In genomic region chr13:107239213-107239612, GRCh38 we compare ENCODE assay signal across 36 cellular contexts.
"Had no signal": no experiment of that assay in that cellular context is flagged by ENCODE, and none has a peak within 500 bp of the region (broad histone marks: within the 10 kb centered on the region; RNA-seq: fewer than 3 reads in every experiment).

No MANE protein-coding gene starts in this region.

- H3K4me3 Mint-ChIP-seq: activated B cell treated with CpG ODN at 0.5 μM for 24 hours; activated CD4-positive, alpha-beta memory T cell treated with anti-CD3 and anti-CD28 coated beads for 36 hours; activated CD4-positive, alpha-beta T cell treated with anti-CD3 and anti-CD28 coated beads, Interleukin-2, amount 10 ng/mL, durations not matched to agents 24 days and 14 days; activated CD8-positive, alpha-beta T cell treated with anti-CD3 and anti-CD28 coated beads for 36 hours; activated naive CD4-positive, alpha-beta T cell treated with anti-CD3 and anti-CD28 coated beads for 36 hours; activated naive CD8-positive, alpha-beta T cell treated with anti-CD3 and anti-CD28 coated beads for 36 hours; activated T-cell treated with anti-CD3 and anti-CD28 coated beads, Interleukin-2, amount 50 U/mL, for 4 hours; activated T-cell treated with anti-CD3 and anti-CD28 coated beads, Interleukin-2, amount 50 U/mL, for 72 hours; activated T-helper 1 cell treated with anti-CD3 and anti-CD28 coated beads, Interleukin-12 subunit alpha, Interleukin-12 subunit beta, Interleukin-2, Interleukin-4 antibody, amounts not matched to agents 30 ng/mL and 10 ng/mL and 1 ng/mL, durations not matched to agents 14 hours and 24 hours and 36 hours; activated T-helper 17 cell treated with anti-CD3 and anti-CD28 coated beads, Interleukin-2, amount 50 U/mL, for 72 hours; T-helper 2 cell treated with Interferon-gamma antibody and Interleukin-4, amounts not matched to agents 5 μg/mL and 100 μg/mL, for 36 hours had no signal

- H3K4me3 ChIP-seq: adrenal gland, body of pancreas, breast epithelium had no signal

- H3K9me3 ChIP-seq: adrenal gland, body of pancreas, breast epithelium had no signal

- H3K27me3 Mint-ChIP-seq: activated B cell treated with CpG ODN at 0.5 μM for 24 hours; activated CD4-positive, alpha-beta memory T cell treated with anti-CD3 and anti-CD28 coated beads for 36 hours; activated CD4-positive, alpha-beta T cell treated with anti-CD3 and anti-CD28 coated beads, Interleukin-2, amount 10 ng/mL, durations not matched to agents 24 days and 14 days; activated CD8-positive, alpha-beta T cell treated with anti-CD3 and anti-CD28 coated beads for 36 hours; activated naive CD8-positive, alpha-beta T cell treated with anti-CD3 and anti-CD28 coated beads for 36 hours; activated T-helper 17 cell treated with anti-CD3 and anti-CD28 coated beads, Interleukin-2, amount 50 U/mL, for 72 hours had no signal

- H3K36me3 ChIP-seq: adrenal gland, brain microvascular endothelial cell, breast epithelium had no signal

- H3K36me3 Mint-ChIP-seq: activated CD4-positive, alpha-beta memory T cell treated with anti-CD3 and anti-CD28 coated beads for 36 hours; activated naive CD4-positive, alpha-beta T cell treated with anti-CD3 and anti-CD28 coated beads, Interleukin-2, amount 50 U/mL, for 72 hours; activated naive CD8-positive, alpha-beta T cell treated with anti-CD3 and anti-CD28 coated beads for 36 hours had no signal

- H3K27ac ChIP-seq: adrenal gland, body of pancreas, brain microvascular endothelial cell, breast epithelium, VCaP had no signal

- H3K4me1 Mint-ChIP-seq: activated B cell treated with CpG ODN at 0.5 μM for 24 hours; activated CD4-positive, alpha-beta T cell treated with anti-CD3 and anti-CD28 coated beads, Interleukin-2, amount 10 ng/mL, durations not matched to agents 24 days and 14 days; activated naive CD8-positive, alpha-beta T cell treated with anti-CD3 and anti-CD28 coated beads for 36 hours; activated T-helper 17 cell treated with anti-CD3 and anti-CD28 coated beads, Interleukin-2, amount 50 U/mL, for 72 hours had no signal

- H3K9me3 Mint-ChIP-seq: activated B cell treated with CpG ODN at 0.5 μM for 24 hours; activated CD4-positive, alpha-beta memory T cell treated with anti-CD3 and anti-CD28 coated beads for 36 hours; activated CD8-positive, alpha-beta T cell treated with anti-CD3 and anti-CD28 coated beads for 36 hours; activated naive CD4-positive, alpha-beta T cell treated with anti-CD3 and anti-CD28 coated beads for 36 hours; activated T-cell treated with anti-CD3 and anti-CD28 coated beads, Interleukin-2, amount 50 U/mL, for 4 hours; activated T-helper 1 cell treated with anti-CD3 and anti-CD28 coated beads, Interleukin-12 subunit alpha, Interleukin-12 subunit beta, Interleukin-2, Interleukin-4 antibody, amounts not matched to agents 30 ng/mL and 10 ng/mL and 1 ng/mL, durations not matched to agents 14 hours and 24 hours and 36 hours; activated T-helper 17 cell treated with anti-CD3 and anti-CD28 coated beads, Interleukin-2, amount 50 U/mL, for 72 hours had no signal

- DNase-seq: activated B cell treated with CpG ODN at 0.5 μM for 24 hours; activated CD4-positive, alpha-beta memory T cell treated with anti-CD3 and anti-CD28 coated beads for 36 hours; activated CD4-positive, alpha-beta T cell treated with anti-CD3 and anti-CD28 coated beads for 4 hours; activated CD4-positive, alpha-beta T cell treated with anti-CD3 and anti-CD28 coated beads, Interleukin-2, amount 10 ng/mL, durations not matched to agents 24 days and 14 days; activated CD4-positive, alpha-beta T cell treated with anti-CD3 and anti-CD28 coated beads, Interleukin-2, amount 50 U/mL, for 1 hour; activated CD4-positive, alpha-beta T cell treated with anti-CD3 and anti-CD28 coated beads, Interleukin-2, amount 50 U/mL, for 4 hours; activated CD4-positive, CD25-positive, alpha-beta regulatory T cell treated with anti-CD3 and anti-CD28 coated beads, Interleukin-2, amount 50 U/mL, for 72 hours; activated CD8-positive, alpha-beta memory T cell treated with anti-CD3 and anti-CD28 coated beads, Interleukin-2, amount 50 U/mL, for 4 hours; activated CD8-positive, alpha-beta T cell treated with anti-CD3 and anti-CD28 coated beads for 36 hours; activated effector memory CD4-positive, alpha-beta T cell treated with anti-CD3 and anti-CD28 coated beads, Interleukin-2, amount 50 U/mL, for 16 hours; activated gamma-delta T cell treated with Interleukin-2 at 50 U/mL for 16 hours; activated naive CD4-positive, alpha-beta T cell; activated naive CD4-positive, alpha-beta T cell treated with anti-CD3 and anti-CD28 coated beads for 36 hours; activated naive CD4-positive, alpha-beta T cell treated with anti-CD3 and anti-CD28 coated beads, Interleukin-2, amount 50 U/mL, for 16 hours; activated naive CD8-positive, alpha-beta T cell treated with anti-CD3 and anti-CD28 coated beads for 36 hours; activated T-cell treated with anti-CD3 and anti-CD28 coated beads for 4 hours; activated T-cell treated with anti-CD3 and anti-CD28 coated beads, Interleukin-2, amount 50 U/mL, for 1 hour; activated T-cell treated with anti-CD3 and anti-CD28 coated beads, Interleukin-2, amount 50 U/mL, for 4 hours; activated T-cell treated with anti-CD3 and anti-CD28 coated beads, Interleukin-2, amount 50 U/mL, for 72 hours; adrenal gland; amniotic stem cell; aorta; body of pancreas; brain microvascular endothelial cell; central memory CD4-positive, alpha-beta T cell; T-helper 2 cell; T-helper 9 cell had no signal

- FAIRE-seq: astrocyte, colon, TTC549 had no signal

- H3K27me3 ChIP-seq: adrenal gland, body of pancreas, brain microvascular endothelial cell, breast epithelium had no signal

- H3K4me1 ChIP-seq: adrenal gland, body of pancreas, breast epithelium had no signal

- ATAC-seq: activated CD8-positive, alpha-beta T cell treated with anti-CD3 and anti-CD28 coated beads for 36 hours; activated naive CD4-positive, alpha-beta T cell treated with anti-CD3 and anti-CD28 coated beads, Interleukin-2, amount 50 U/mL, for 72 hours; activated T-cell treated with anti-CD3 and anti-CD28 coated beads, Interleukin-2, amount 50 U/mL, for 4 hours; activated T-cell treated with anti-CD3 and anti-CD28 coated beads, Interleukin-2, amount 50 U/mL, for 72 hours; activated T-helper 17 cell treated with anti-CD3 and anti-CD28 coated beads, Interleukin-2, amount 50 U/mL, for 72 hours; body of pancreas had no signal

- H3K27ac Mint-ChIP-seq: activated B cell treated with CpG ODN at 0.5 μM for 24 hours; activated CD4-positive, alpha-beta memory T cell treated with anti-CD3 and anti-CD28 coated beads for 36 hours; activated CD4-positive, alpha-beta T cell treated with anti-CD3 and anti-CD28 coated beads, Interleukin-2, amount 10 ng/mL, durations not matched to agents 24 days and 14 days; activated CD8-positive, alpha-beta T cell treated with anti-CD3 and anti-CD28 coated beads for 36 hours; activated naive CD4-positive, alpha-beta T cell treated with anti-CD3 and anti-CD28 coated beads for 36 hours; activated naive CD4-positive, alpha-beta T cell treated with anti-CD3 and anti-CD28 coated beads, Interleukin-2, amount 50 U/mL, for 72 hours; activated naive CD8-positive, alpha-beta T cell treated with anti-CD3 and anti-CD28 coated beads for 36 hours; activated T-helper 1 cell treated with anti-CD3 and anti-CD28 coated beads, Interleukin-12 subunit alpha, Interleukin-12 subunit beta, Interleukin-2, Interleukin-4 antibody, amounts not matched to agents 30 ng/mL and 10 ng/mL and 1 ng/mL, durations not matched to agents 14 hours and 24 hours and 36 hours; activated T-helper 17 cell treated with anti-CD3 and anti-CD28 coated beads, Interleukin-2, amount 50 U/mL, for 72 hours; T-helper 2 cell treated with Interferon-gamma antibody and Interleukin-4, amounts not matched to agents 5 μg/mL and 100 μg/mL, for 36 hours had no signal
